In genomic region chr7:101402081-101402779, GRCh38 we compare ENCODE assay signal across 11 cellular contexts. TPM values are rescaled to one million over a fixed set of nuclear protein-coding genes. Genes with fewer than 3 reads are reported as not detected.
A peak's percentile ranks its signal among the peaks of the same experiment; 100 is the strongest.
DNase-seq lines count a peak whose midpoint lies in the region; ATAC-seq, FAIRE-seq and TF ChIP-seq lines count a peak whose summit lies in the region.
"Had no signal": no experiment of that assay in that cellular context is flagged by ENCODE, and none has a peak within 500 bp of the region (broad histone marks: within the 10 kb centered on the region; RNA-seq: fewer than 3 reads in every experiment).

No MANE protein-coding gene starts in this region.

- ATAC-seq in lower lobe of right lung (peak; percentile 24 to 36), heart left ventricle (no peak)
- no peak for ATAC-seq in naive thymus-derived CD4-positive, alpha-beta T cell
- ATAC-seq: Right ventricle myocardium inferior had no signal

- 27 to 44% methylated on average over 12 of the region's 12 CpGs for WGBS in sigmoid colon, 2 donors
- 13 to 22% (median 17%) methylated on average over 11 to 12 of the region's 12 CpGs for WGBS in heart left ventricle, 4 donors

- H3K4me3 ChIP-seq in bronchial epithelial cell (ENCODE audit: low read depth, low read length): no peak overlapping the region
- H3K4me3 ChIP-seq in lower lobe of right lung: no peak overlapping the region
- H3K4me3 ChIP-seq in naive thymus-derived CD4-positive, alpha-beta T cell (ENCODE audit: low read length): no peak overlapping the region
- no peak overlapping the region for H3K4me3 ChIP-seq in sigmoid colon
- H3K4me3 ChIP-seq in heart left ventricle: no peak overlapping the region

- H3K9me3 Mint-ChIP-seq in naive thymus-derived CD4-positive, alpha-beta T cell: peaks cover 0 to 4% (median 0%) of the 10 kb centered on the region in 11 donors

- TF ChIP-seq EP300 in Ishikawa (IDR thresholded peaks at IDR 0.05; ENCODE audit: borderline replicate concordance) (peak; percentile 98), sigmoid colon (IDR thresholded peaks at IDR 0.05) (no peak)

- no peak for FAIRE-seq in bronchial epithelial cell (lab: Jason Lieb, UNC)

- H3K27me3 ChIP-seq in bronchial epithelial cell (ENCODE audit: control insufficient read depth, insufficient read depth, low read length): peaks cover 3% of the 10 kb centered on the region
- peaks cover 9% of the 10 kb centered on the region for H3K27me3 ChIP-seq in lower lobe of right lung (ENCODE audit: low read depth)
- no peaks in the 10 kb centered on the region for H3K27me3 ChIP-seq in naive thymus-derived CD4-positive, alpha-beta T cell (ENCODE audit: control insufficient read depth in 2 of 2, insufficient read depth in 2 of 2, low read length in 2 of 2)
- H3K27me3 ChIP-seq in sigmoid colon: peaks cover 0 to 34% (median 0%) of the 10 kb centered on the region in 3 donors
- H3K27me3 ChIP-seq in heart left ventricle: peaks cover 0 to 65% (median 13%) of the 10 kb centered on the region in 9 donors

- DNase-seq in AG09319 (ENCODE audit: extremely low read depth, low read depth): peak; percentile 52
- peak; percentile 8 for DNase-seq in bronchial epithelial cell (ENCODE audit: low read depth)
- no peak for DNase-seq in lower lobe of right lung
- no peak for DNase-seq in naive thymus-derived CD4-positive, alpha-beta T cell
- no peak for DNase-seq in sigmoid colon
- no peak for DNase-seq in heart left ventricle
- no peak for DNase-seq in DMS53 (lab: John Stamatoyannopoulos, UW)
- DNase-seq: CD4-positive, alpha-beta memory T cell; stimulated activated CD4-positive, alpha-beta T cell treated with anti-CD3 and anti-CD28 coated beads, Interleukin-4, amount 100 ng/mL, for 1 hour had no signal

- no peak overlapping the region for H3K4me3 Mint-ChIP-seq in naive thymus-derived CD4-positive, alpha-beta T cell
- H3K4me3 Mint-ChIP-seq: CD4-positive, alpha-beta memory T cell had no signal

- intact Hi-C loops in lower lobe of right lung (cut with DNase I) (no loop called here), sigmoid colon (cut with DNase I) (no loop called here), heart left ventricle (cut with DNase I) (no loop called here)
- intact Hi-C loops in naive thymus-derived CD4-positive, alpha-beta T cell (cut with micrococcal nuclease): no loop called here

- no peaks in the 10 kb centered on the region for H3K36me3 Mint-ChIP-seq in naive thymus-derived CD4-positive, alpha-beta T cell
- H3K36me3 Mint-ChIP-seq: CD4-positive, alpha-beta memory T cell had no signal

- H3K36me3 ChIP-seq in bronchial epithelial cell (ENCODE audit: control insufficient read depth, insufficient read depth, low read length) (no peaks in the 10 kb centered on the region), lower lobe of right lung (no peaks in the 10 kb centered on the region), sigmoid colon (no peaks in the 10 kb centered on the region), heart left ventricle (no peaks in the 10 kb centered on the region)
- H3K36me3 ChIP-seq in naive thymus-derived CD4-positive, alpha-beta T cell (ENCODE audit: control insufficient read depth in 2 of 3, insufficient read depth in 3 of 3, low read length in 3 of 3): no peaks in the 10 kb centered on the region

- POLR2A ChIA-PET in naive thymus-derived CD4-positive, alpha-beta T cell (lab: Charles Lee): no interaction called here

- peaks cover 0 to 7% (median 0%) of the 10 kb centered on the region in 7 donors for H3K4me1 Mint-ChIP-seq in naive thymus-derived CD4-positive, alpha-beta T cell
- H3K4me1 Mint-ChIP-seq: CD4-positive, alpha-beta memory T cell had no signal

- no peak for TF ChIP-seq CTCF in AG09319 (IDR thresholded peaks at IDR 0.05; ENCODE audit: low read depth, low read length)
- no peak for TF ChIP-seq CTCF in bronchial epithelial cell (IDR thresholded peaks at IDR 0.05; ENCODE audit: insufficient read depth, low read length, severe bottlenecking)
- TF ChIP-seq CTCF in lower lobe of right lung (IDR thresholded peaks at IDR 0.05): no peak
- no peak for TF ChIP-seq CTCF in sigmoid colon (IDR thresholded peaks at IDR 0.05)
- TF ChIP-seq CTCF in heart left ventricle (IDR thresholded peaks at IDR 0.05): no peak

- TF ChIP-seq POLR2A in sigmoid colon (IDR thresholded peaks at IDR 0.05) (no peak), heart left ventricle (IDR thresholded peaks at IDR 0.05) (no peak)

- peaks cover 0 to 30% (median 14%) of the 10 kb centered on the region in 5 donors for H3K27me3 Mint-ChIP-seq in naive thymus-derived CD4-positive, alpha-beta T cell

- TF ChIP-seq RAD21 in Ishikawa (IDR thresholded peaks at IDR 0.05; ENCODE audit: low read depth): peak; percentile 10; the same call in 1 of the 2 replicates

- H3K27ac ChIP-seq in lower lobe of right lung (no peak overlapping the region), sigmoid colon (no peak overlapping the region), heart left ventricle (no peak overlapping the region)
- H3K27ac ChIP-seq in naive thymus-derived CD4-positive, alpha-beta T cell (ENCODE audit: low read depth, low read length): no peak overlapping the region

- H3K9me3 ChIP-seq in lower lobe of right lung (no peaks in the 10 kb centered on the region), sigmoid colon (no peaks in the 10 kb centered on the region), heart left ventricle (peaks cover 0 to 4% (median 0%) of the 10 kb centered on the region in 12 donors)
- no peaks in the 10 kb centered on the region for H3K9me3 ChIP-seq in naive thymus-derived CD4-positive, alpha-beta T cell (ENCODE audit: control insufficient read depth in 2 of 3, low read length in 3 of 3)

- H3K4me1 ChIP-seq in lower lobe of right lung: no peaks in the 10 kb centered on the region
- no peaks in the 10 kb centered on the region for H3K4me1 ChIP-seq in naive thymus-derived CD4-positive, alpha-beta T cell (ENCODE audit: control insufficient read depth in 2 of 2, insufficient read depth in 2 of 2, low read length in 2 of 2)
- peaks cover 0 to 9% (median 4%) of the 10 kb centered on the region in 4 donors for H3K4me1 ChIP-seq in sigmoid colon
- H3K4me1 ChIP-seq in heart left ventricle: peaks cover 0 to 4% (median 0%) of the 10 kb centered on the region in 12 donors

- CTCF ChIA-PET in naive thymus-derived CD4-positive, alpha-beta T cell (lab: Charles Lee): no interaction called here

- H3K27ac Mint-ChIP-seq in naive thymus-derived CD4-positive, alpha-beta T cell: no peak overlapping the region

TF ChIP-seq in Ishikawa, 13 proteins besides CTCF, POLR2A, EP300 and RAD21:
- TF ChIP-seq TEAD4 (IDR thresholded peaks at IDR 0.05): peak; percentile 99
- TF ChIP-seq FOXM1 (IDR thresholded peaks at IDR 0.05; ENCODE audit: borderline replicate concordance, low read depth): peak; percentile 95
- TF ChIP-seq CREB1 (IDR thresholded peaks at IDR 0.05; ENCODE audit: low read depth): no peak
- no peak; the same call in 1 of the 2 replicates for TF ChIP-seq YY1 (IDR thresholded peaks at IDR 0.05; ENCODE audit: low read depth)
- peak; percentile 97 for TF ChIP-seq NFIC (IDR thresholded peaks at IDR 0.05)
- TF ChIP-seq, protein P1, sequence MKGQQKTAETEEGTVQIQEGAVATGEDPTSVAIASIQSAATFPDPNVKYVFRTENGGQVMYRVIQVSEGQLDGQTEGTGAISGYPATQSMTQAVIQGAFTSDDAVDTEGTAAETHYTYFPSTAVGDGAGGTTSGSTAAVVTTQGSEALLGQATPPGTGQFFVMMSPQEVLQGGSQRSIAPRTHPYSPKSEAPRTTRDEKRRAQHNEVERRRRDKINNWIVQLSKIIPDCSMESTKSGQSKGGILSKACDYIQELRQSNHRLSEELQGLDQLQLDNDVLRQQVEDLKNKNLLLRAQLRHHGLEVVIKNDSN (IDR thresholded peaks at IDR 0.05): peak; percentile 3; the same call in 1 of the 2 replicates
- peak; percentile 98 for TF ChIP-seq TCF12 (IDR thresholded peaks at IDR 0.05; ENCODE audit: low read depth)
- TF ChIP-seq, protein P2, sequence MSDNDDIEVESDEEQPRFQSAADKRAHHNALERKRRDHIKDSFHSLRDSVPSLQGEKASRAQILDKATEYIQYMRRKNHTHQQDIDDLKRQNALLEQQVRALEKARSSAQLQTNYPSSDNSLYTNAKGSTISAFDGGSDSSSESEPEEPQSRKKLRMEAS (IDR thresholded peaks at IDR 0.05): peak; percentile 38; the same call in 1 of the 2 replicates
- 0 out of 2 replicates have a peak, but pooled peaks have one; percentile 35 for TF ChIP-seq TAF1 (IDR thresholded peaks at IDR 0.05; ENCODE audit: low read depth)
- no peak for TF ChIP-seq EGR1 (IDR thresholded peaks at IDR 0.05)
- no peak for TF ChIP-seq CEBPB (IDR thresholded peaks at IDR 0.05)
- TF ChIP-seq ZBTB7A (IDR thresholded peaks at IDR 0.05; ENCODE audit: low read depth): no peak
- TF ChIP-seq REST (IDR thresholded peaks at IDR 0.05; ENCODE audit: low read depth): no peak

RNA-seq across cellular contexts. Expression of gene COL26A1, which starts 39.6 kb away (rescaled TPM):
- not detected in 2 replicates for total RNA-seq in bronchial epithelial cell
- 0.24 TPM for total RNA-seq in lower lobe of right lung
- total RNA-seq in naive thymus-derived CD4-positive, alpha-beta T cell: under 1 TPM in 1 of 5 experiments, not detected in 4; 0.24 TPM
- not detected for polyA plus RNA-seq in naive thymus-derived CD4-positive, alpha-beta T cell
- not detected for total RNA-seq in sigmoid colon
- under 1 TPM in 1 of 3 donors, not detected in 2; 0.13 TPM for polyA plus RNA-seq in sigmoid colon
- total RNA-seq in heart left ventricle: 1 to 10 TPM in 1 of 9 donors, under 1 TPM in 1, not detected in 7; 0.08 to 2.1 TPM
- not detected for polyA plus RNA-seq in heart left ventricle
- total RNA-seq: CD4-positive, alpha-beta memory T cell; Right ventricle myocardium inferior had no signal
- polyA plus RNA-seq: CD4-positive, alpha-beta memory T cell had no signal

Comparison
In these comparisons a context has a peak if more than half of its experiments do, and no peak if none do; other contexts are left out.
1. DNase-seq: peak in AG09319 (single experiment) and bronchial epithelial cell (single experiment); none in lower lobe of right lung (single experiment), naive thymus-derived CD4-positive, alpha-beta T cell (0 of 9), sigmoid colon (single experiment), heart left ventricle (0 of 5) and DMS53 (single experiment).
2. ATAC-seq: peak in lower lobe of right lung (2 of 2); none in naive thymus-derived CD4-positive, alpha-beta T cell (single experiment) and heart left ventricle (0 of 4).